ENCODE assay signal across 8 cellular contexts in genomic region chr2:127080226-127080940, GRCh38. TPM values are rescaled to one million over a fixed set of nuclear protein-coding genes. Genes with fewer than 3 reads are reported as not detected.
A peak's percentile ranks its signal among the peaks of the same experiment; 100 is the strongest.
DNase-seq lines count a peak whose midpoint lies in the region; ATAC-seq and TF ChIP-seq lines count a peak whose summit lies in the region.

No MANE protein-coding gene starts in this region.

- H3K4me1 Mint-ChIP-seq in activated naive CD4-positive, alpha-beta T cell treated with anti-CD3 and anti-CD28 coated beads, Interleukin-2, amount 10 ng/mL, durations not matched to agents 7 days and 5 days, result peaks cover 82% of the 10 kb centered on the region

- H3K36me3 ChIP-seq in osteoblast (ENCODE audit: insufficient read depth, low read length), result no peaks in the 10 kb centered on the region

- peak overlapping the region; percentile 86 for H3K27ac ChIP-seq in osteoblast (ENCODE audit: low read depth, low read length)

- peaks cover 63% of the 10 kb centered on the region for H3K4me1 ChIP-seq in osteoblast (ENCODE audit: insufficient read depth, low read length)

- peaks cover 73% of the 10 kb centered on the region for H3K79me2 ChIP-seq in osteoblast (ENCODE audit: insufficient read depth, low read length)

- H3K4me3 ChIP-seq in osteoblast (ENCODE audit: insufficient read depth, low read length), result no peak overlapping the region

- H2AFZ ChIP-seq in osteoblast (ENCODE audit: low read length), result no peak overlapping the region

- H3K4me2 ChIP-seq in osteoblast (ENCODE audit: insufficient read depth, low read length), result no peak overlapping the region

- CTCF ChIA-PET in activated naive CD4-positive, alpha-beta T cell treated with anti-CD3 and anti-CD28 coated beads, Interleukin-2, amount 10 ng/mL, durations not matched to agents 7 days and 5 days (lab: Charles Lee), result interaction anchor here (0.6 to 8.1 kb wide), 5 partner anchors 9 to 213 kb away, joined by 3 to 52 read pairs (median 4); partner anchors contain the start of genes BIN1 and ERCC3

- no peaks in the 10 kb centered on the region for H3K27me3 ChIP-seq in osteoblast (ENCODE audit: insufficient read depth, low read length)

- peaks cover 39% of the 10 kb centered on the region for H4K20me1 ChIP-seq in osteoblast (ENCODE audit: insufficient read depth, low read length)

- H3K36me3 Mint-ChIP-seq in activated naive CD4-positive, alpha-beta T cell treated with anti-CD3 and anti-CD28 coated beads, Interleukin-2, amount 10 ng/mL, durations not matched to agents 7 days and 5 days, result peaks cover 32% of the 10 kb centered on the region

- H3K9me3 ChIP-seq in osteoblast (ENCODE audit: low read depth, low read length), result no peaks in the 10 kb centered on the region

- peak overlapping the region; percentile 83 for H3K4me3 Mint-ChIP-seq in activated naive CD4-positive, alpha-beta T cell treated with anti-CD3 and anti-CD28 coated beads, Interleukin-2, amount 10 ng/mL, durations not matched to agents 7 days and 5 days

- ATAC-seq in GM18873 (IDR thresholded peaks at IDR 0.05; ENCODE audit: low FRiP score, unreplicated experiment), result peak; percentile 3
- ATAC-seq in HG03432 (IDR thresholded peaks at IDR 0.05; ENCODE audit: unreplicated experiment), result peak; percentile 4

- no peak for TF ChIP-seq CTCF in osteoblast (IDR thresholded peaks at IDR 0.05; ENCODE audit: extremely low read depth, low read depth, low read length)

- H3K27ac Mint-ChIP-seq in activated naive CD4-positive, alpha-beta T cell treated with anti-CD3 and anti-CD28 coated beads, Interleukin-2, amount 10 ng/mL, durations not matched to agents 7 days and 5 days, result peak overlapping the region; percentile 91

- H3K27me3 Mint-ChIP-seq in activated naive CD4-positive, alpha-beta T cell treated with anti-CD3 and anti-CD28 coated beads, Interleukin-2, amount 10 ng/mL, durations not matched to agents 7 days and 5 days, result peaks cover 3% of the 10 kb centered on the region

- peak; percentile 64 for DNase-seq in activated naive CD4-positive, alpha-beta T cell treated with anti-CD3 and anti-CD28 coated beads, Interleukin-2, amount 10 ng/mL, durations not matched to agents 7 days and 5 days
- DNase-seq in osteoblast (ENCODE audit: insufficient read length, low spot score, missing footprints) (no peak), CD1c-positive myeloid dendritic cell (ENCODE audit: extremely low spot score) (no peak), NCI-H2196 treated with DMSO at 0.1 percent for 48 hours (lab: John Stamatoyannopoulos, UW; ENCODE audit: unreplicated experiment) (no peak), DMS 273 (lab: John Stamatoyannopoulos, UW; ENCODE audit: unreplicated experiment) (no peak), UCSD-AML1 (lab: John Stamatoyannopoulos, UW; ENCODE audit: unreplicated experiment) (no peak)

- no peaks in the 10 kb centered on the region for H3K9me3 Mint-ChIP-seq in activated naive CD4-positive, alpha-beta T cell treated with anti-CD3 and anti-CD28 coated beads, Interleukin-2, amount 10 ng/mL, durations not matched to agents 7 days and 5 days

RNA-seq across cellular contexts. Expression of gene BIN1, which starts 26.6 kb away (rescaled TPM):
- total RNA-seq in osteoblast, result 83.7 and 85.4 TPM in 2 replicates
